ENCODE assay signal across 17 cellular contexts in genomic region chr10:31142026-31142425, GRCh38.
DNase-seq lines count a peak whose midpoint lies in the region; ATAC-seq, FAIRE-seq and TF ChIP-seq lines count a peak whose summit lies in the region.
"Had no signal": no experiment of that assay in that cellular context is flagged by ENCODE, and none has a peak within 500 bp of the region (broad histone marks: within the 10 kb centered on the region; RNA-seq: fewer than 3 reads in every experiment).

No MANE protein-coding gene starts in this region.

- H2AK5ac ChIP-seq in IMR-90 (ENCODE audit: low read depth, low read length) = peak overlapping the region; percentile 90

- dilution Hi-C loops in IMR-90 (cut with HindIII; ENCODE audit: low sequenced_read_pairs, unreplicated experiment) = no loop called here

- BruUV-seq in IMR-90 (replicated peaks; lab: Mats Ljungman, UMichigan) = no TSS peak

- H2BK5ac ChIP-seq in IMR-90 (ENCODE audit: low read depth, low read length, poor library complexity, severe bottlenecking) = peak overlapping the region; percentile 73

- H3K9me1 ChIP-seq in IMR-90 (ENCODE audit: insufficient read depth, low read length) = peaks cover 52% of the 10 kb centered on the region

- peak overlapping the region; percentile 94 for H3K4ac ChIP-seq in IMR-90 (ENCODE audit: low read depth, low read length)

- H3K36me3 ChIP-seq in IMR-90 (ENCODE audit: control insufficient read depth, insufficient read depth, low read length) = no peaks in the 10 kb centered on the region
- H3K36me3 ChIP-seq in astrocyte (ENCODE audit: insufficient read depth, low read length) = no peaks in the 10 kb centered on the region
- H3K36me3 ChIP-seq: BE2C had no signal

- H2BK20ac ChIP-seq in IMR-90 (ENCODE audit: low read depth, low read length) = peak overlapping the region; percentile 94

- TF ChIP-seq POLR2A in IMR-90 (IDR thresholded peaks at IDR 0.05; ENCODE audit: low read depth, low read length) = no peak

- CTCF ChIA-PET in IMR-90 (lab: Yijun Ruan, JAX) (no interaction called here), HEK293T (lab: Yijun Ruan, JAX) (no interaction called here)

- H3K14ac ChIP-seq in IMR-90 (replicated peaks; ENCODE audit: low read depth, low read length) = peak overlapping the region; percentile 46; the same call in 1 of the 2 replicates

- WGBS in IMR-90 (ENCODE audit: extremely low coverage in 2 of 2, insufficient read length in 1 of 2), 2 experiments = no CpG with 5 or more reads among the region's 5 CpGs

- peak overlapping the region; percentile 16 for H2AFZ ChIP-seq in IMR-90 (replicated peaks; ENCODE audit: low read length, poor library complexity)
- no peak overlapping the region for H2AFZ ChIP-seq in astrocyte (ENCODE audit: low read depth, low read length)

- H3K27me3 Mint-ChIP-seq in astrocyte (ENCODE audit: low read depth, unreplicated experiment) = no peaks in the 10 kb centered on the region

- no peaks in the 10 kb centered on the region for H3K79me2 ChIP-seq in astrocyte (ENCODE audit: insufficient read depth, low read length)

- in situ Hi-C loops in IMR-90 (cut with MboI; ENCODE audit: low sequenced_read_pairs) = no loop called here

- peak overlapping the region; percentile 92; the same call in 1 of the 2 replicates for H3K23ac ChIP-seq in IMR-90 (ENCODE audit: low read depth, low read length)

- H3K27ac Mint-ChIP-seq in astrocyte (ENCODE audit: unreplicated experiment) = peak overlapping the region; percentile 31
- H3K27ac Mint-ChIP-seq: activated T-cell treated with anti-CD3 and anti-CD28 coated beads, Interleukin-2, amount 50 U/mL, for 24 hours; mesothelial cell of epicardium; stimulated activated naive B cell treated with anti-CD40 and anti-IgM and Interleukin-4, amounts not matched to agents 10 μg/mL and 1 μg/mL and 100 μg/mL, for 72 hours had no signal

- peaks cover 4% of the 10 kb centered on the region for H3K9me3 Mint-ChIP-seq in astrocyte (ENCODE audit: unreplicated experiment)
- H3K9me3 Mint-ChIP-seq: activated T-cell treated with anti-CD3 and anti-CD28 coated beads, Interleukin-2, amount 50 U/mL, for 24 hours; mesothelial cell of epicardium; stimulated activated naive B cell treated with anti-CD40 and anti-IgM and Interleukin-4, amounts not matched to agents 10 μg/mL and 1 μg/mL and 100 μg/mL, for 72 hours had no signal

- intact Hi-C loops in IMR-90 (cut with micrococcal nuclease) = loop anchor here (5.0 kb wide), 1 partner anchor 160 kb away; no protein-coding TSS in a partner anchor
- intact Hi-C loops in left ventricle myocardium superior (cut with micrococcal nuclease) = no loop called here

- H4K5ac ChIP-seq in IMR-90 (ENCODE audit: low read depth, low read length) = no peak overlapping the region; the same call in 1 of the 2 replicates

- peak overlapping the region; percentile 66; the same call in 1 of the 2 replicates for H3K18ac ChIP-seq in IMR-90 (ENCODE audit: low read depth, low read length)

- H3K9ac ChIP-seq in IMR-90 (ENCODE audit: low read depth, low read length) (no peak overlapping the region), astrocyte (ENCODE audit: low read length) (peak overlapping the region; percentile 69)

- H3K56ac ChIP-seq in IMR-90 (ENCODE audit: extremely low read depth, insufficient read depth, low read length) = no peak overlapping the region; the same call in 1 of the 2 replicates

- H4K91ac ChIP-seq in IMR-90 (ENCODE audit: insufficient read depth, low read depth, low read length) = peak overlapping the region; percentile 89

- H3K27me3 ChIP-seq in IMR-90 (ENCODE audit: control insufficient read depth, insufficient read depth, low read length) (no peaks in the 10 kb centered on the region), astrocyte (ENCODE audit: insufficient read depth, low read length) (no peaks in the 10 kb centered on the region)
- H3K27me3 ChIP-seq: BE2C had no signal

- H3K27ac ChIP-seq in IMR-90 (ENCODE audit: insufficient read depth, low read length) (no peak overlapping the region), astrocyte (ENCODE audit: low read depth, low read length) (peak overlapping the region; percentile 85)

- peak; percentile 34 for FAIRE-seq in astrocyte (lab: Jason Lieb, UNC)

- no peak for TF ChIP-seq RAD21 in IMR-90 (IDR thresholded peaks at IDR 0.05; ENCODE audit: low read length)

- no peaks in the 10 kb centered on the region for H3K36me3 Mint-ChIP-seq in astrocyte (ENCODE audit: low read depth, unreplicated experiment)
- H3K36me3 Mint-ChIP-seq: mesothelial cell of epicardium; stimulated activated naive B cell treated with anti-CD40 and anti-IgM and Interleukin-4, amounts not matched to agents 10 μg/mL and 1 μg/mL and 100 μg/mL, for 72 hours had no signal

- no peaks in the 10 kb centered on the region for H4K20me1 ChIP-seq in IMR-90 (ENCODE audit: insufficient read depth, low read length)
- H4K20me1 ChIP-seq in astrocyte (ENCODE audit: insufficient read depth, low read length) = no peaks in the 10 kb centered on the region

- H4K8ac ChIP-seq in IMR-90 (ENCODE audit: low read depth in 2 of 2, low read length in 2 of 2) = peak overlapping the region in 1 of 2 experiments; percentile 75; a peak in 2 of 4 replicates

- H3K4me1 ChIP-seq in IMR-90 (ENCODE audit: control insufficient read depth, insufficient read depth, low read length) (peaks cover 36% of the 10 kb centered on the region), astrocyte (ENCODE audit: insufficient read depth, low read length) (peaks cover 34% of the 10 kb centered on the region)

- peak; percentile 59 for ATAC-seq in IMR-90 (ENCODE audit: low read depth)
- no peak for ATAC-seq in HG03108 (IDR thresholded peaks at IDR 0.05; ENCODE audit: unreplicated experiment)
- ATAC-seq in left ventricle myocardium superior = no peak
- ATAC-seq: activated CD4-positive, CD25-positive, alpha-beta regulatory T cell treated with anti-CD3 and anti-CD28 coated beads, Interleukin-2, amount 50 U/mL, for 24 hours; stimulated activated naive B cell treated with anti-CD40 and anti-IgM and Interleukin-4, amounts not matched to agents 10 μg/mL and 1 μg/mL and 100 μg/mL, for 72 hours had no signal

- H3K79me1 ChIP-seq in IMR-90 (ENCODE audit: low read depth in 1 of 2, low read length in 2 of 2) = peaks cover 0 to 50% of the 10 kb centered on the region in 2 experiments; a peak in 2 of 4 replicates

- H2BK15ac ChIP-seq in IMR-90 (ENCODE audit: low read depth, low read length) = peak overlapping the region; percentile 71; the same call in 2 of the 3 replicates

- H2AK9ac ChIP-seq in IMR-90 (replicated peaks; ENCODE audit: low read depth, low read length, poor library complexity) = no peak overlapping the region

- H3K4me1 Mint-ChIP-seq in astrocyte (ENCODE audit: low read depth, unreplicated experiment) = peaks cover 35% of the 10 kb centered on the region

- H2BK120ac ChIP-seq in IMR-90 (ENCODE audit: low read depth, low read length) = peak overlapping the region; percentile 97

- H3K4me2 ChIP-seq in IMR-90 (ENCODE audit: low read depth, low read length) (peak overlapping the region; percentile 19; the same call in 1 of the 2 replicates), astrocyte (ENCODE audit: low read length) (peak overlapping the region; percentile 45)

- H3K4me3 Mint-ChIP-seq in astrocyte (ENCODE audit: unreplicated experiment) = no peak overlapping the region
- H3K4me3 Mint-ChIP-seq: activated T-cell treated with anti-CD3 and anti-CD28 coated beads, Interleukin-2, amount 50 U/mL, for 24 hours; mesothelial cell of epicardium; stimulated activated naive B cell treated with anti-CD40 and anti-IgM and Interleukin-4, amounts not matched to agents 10 μg/mL and 1 μg/mL and 100 μg/mL, for 72 hours had no signal

- H3K9me3 ChIP-seq in IMR-90 (ENCODE audit: control insufficient read depth, insufficient read depth, low read length) = no peaks in the 10 kb centered on the region
- H3K9me3 ChIP-seq in astrocyte (ENCODE audit: insufficient read depth, low read depth, low read length) = no peaks in the 10 kb centered on the region
- H3K9me3 ChIP-seq: BE2C had no signal

- TF ChIP-seq CTCF in IMR-90 (conservative IDR thresholded peaks at IDR 0.05; ENCODE audit: low read depth, low read length) (no peak), astrocyte (IDR thresholded peaks at IDR 0.05; ENCODE audit: insufficient read depth, low read depth, low read length) (no peak)

- POLR2A ChIA-PET in IMR-90 (lab: Charles Lee; ENCODE audit: unreplicated experiment) (interaction anchor here (1.0 kb wide), 1 partner anchor 357 kb away, joined by 4 read pairs; no protein-coding TSS in a partner anchor), HEK293T (lab: Yijun Ruan, JAX) (interaction anchor here (1.0 kb wide), 1 partner anchor 110 kb away, joined by 4 read pairs; the partner anchor contains the start of gene ZNF438)

- DNase-seq in AG20443 (ENCODE audit: low spot score) (peak; percentile 45), IMR-90 (peak; percentile 90), astrocyte (ENCODE audit: low read depth) (peak; percentile 100), kidney glomerular epithelial cell (lab: John Stamatoyannopoulos, UW) (peak; percentile 45), left ventricle myocardium superior (no peak), HEK293T (ENCODE audit: extremely low spot score) (no peak), NCI-H1092 treated with DMSO at 0.1 percent for 48 hours (lab: John Stamatoyannopoulos, UW) (no peak)
- DNase-seq: activated T-cell treated with anti-CD3 and anti-CD28 coated beads, Interleukin-2, amount 50 U/mL, for 24 hours; aorta; BE2C; H7; NCI-H146; stimulated activated CD4-positive, alpha-beta T cell treated with anti-CD3 and anti-CD28 coated beads, Interleukin-2, amount 100 ng/mL, for 24 hours; stimulated activated naive B cell treated with anti-CD40 and anti-IgM and Interleukin-4, amounts not matched to agents 10 μg/mL and 1 μg/mL and 100 μg/mL, for 72 hours had no signal

- H3K4me3 ChIP-seq in IMR-90 (ENCODE audit: insufficient read depth, low read depth, low read length) (no peak overlapping the region), astrocyte (ENCODE audit: insufficient read depth, low read depth, low read length) (no peak overlapping the region)

TF ChIP-seq in IMR-90, 13 proteins besides CTCF, POLR2A, EP300 and RAD21 (continues in another document):
- TF ChIP-seq FOS (IDR thresholded peaks at IDR 0.05; ENCODE audit: low read depth, low read length) = peak; percentile 80
- TF ChIP-seq CEBPB (IDR thresholded peaks at IDR 0.05; ENCODE audit: low read depth, low read length) = no peak
- no peak for TF ChIP-seq RFX5 (IDR thresholded peaks at IDR 0.05; ENCODE audit: low read depth, low read length)

TF ChIP-seq in HEK293T, 16 proteins besides CTCF, POLR2A, EP300 and RAD21 (continues in another document):
- no peak for TF ChIP-seq BHLHE40 (IDR thresholded peaks at IDR 0.05; ENCODE audit: borderline replicate concordance)
- TF ChIP-seq FOXM1 (IDR thresholded peaks at IDR 0.05; ENCODE audit: borderline replicate concordance) = no peak
- no peak for TF ChIP-seq TARDBP (IDR thresholded peaks at IDR 0.05)
- no peak for TF ChIP-seq L3MBTL2 (conservative IDR thresholded peaks at IDR 0.05)
- no peak for TF ChIP-seq ARNT (IDR thresholded peaks at IDR 0.05)
- TF ChIP-seq SP1 (IDR thresholded peaks at IDR 0.05) = no peak
- TF ChIP-seq CTBP1 (IDR thresholded peaks at IDR 0.05; ENCODE audit: borderline replicate concordance) = no peak
- TF ChIP-seq NFRKB (IDR thresholded peaks at IDR 0.05) = no peak
- no peak for TF ChIP-seq LEF1 (IDR thresholded peaks at IDR 0.05; ENCODE audit: borderline replicate concordance)
- no peak for TF ChIP-seq HDGF (IDR thresholded peaks at IDR 0.05; ENCODE audit: borderline replicate concordance)

Comparison
In these comparisons a context has a peak if more than half of its experiments do, and no peak if none do; other contexts are left out.
1. DNase-seq: peak in AG20443 (single experiment), IMR-90 (single experiment), astrocyte (single experiment) and kidney glomerular epithelial cell (single experiment); none in left ventricle myocardium superior (single experiment), HEK293T (single experiment) and NCI-H1092 treated with DMSO at 0.1 percent for 48 hours (single experiment).